8 cellular contexts compared by ENCODE assay signal in the genomic region with DNA sequence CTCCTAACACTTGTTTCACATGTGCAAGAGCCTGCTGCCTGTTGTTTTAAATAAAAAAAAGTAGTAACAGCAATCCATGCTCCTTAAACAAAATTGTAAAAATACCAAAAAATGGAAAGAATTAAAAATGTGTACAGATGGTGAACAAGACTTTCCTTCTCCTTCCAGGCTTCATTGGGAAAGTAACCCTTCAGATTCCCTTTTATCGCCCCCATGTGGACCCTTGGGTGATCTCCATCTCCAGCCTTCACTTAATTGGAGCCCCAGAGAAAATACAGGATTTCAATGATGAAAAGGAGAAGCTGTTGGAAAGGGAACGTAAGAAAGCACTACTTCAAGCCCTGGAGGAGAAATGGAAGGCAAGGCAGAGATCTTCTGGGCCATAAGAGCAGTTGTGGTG. TPM values are rescaled to one million over a fixed set of nuclear protein-coding genes. Genes with fewer than 3 reads are reported as not detected.
DNase-seq lines count a peak whose midpoint lies in the region; FAIRE-seq and TF ChIP-seq lines count a peak whose summit lies in the region.

No MANE protein-coding gene starts in this region.

- H3K36me3 ChIP-seq in WERI-Rb-1 (peaks cover 18% of the 10 kb centered on the region), uterus (no peaks in the 10 kb centered on the region)

- H3K4me3 ChIP-seq in WERI-Rb-1 (ENCODE audit: low read depth, low read length): no peak overlapping the region
- H3K4me3 ChIP-seq in uterus: no peak overlapping the region

- TF ChIP-seq POLR2A in uterus (IDR thresholded peaks at IDR 0.05): no peak

- peak overlapping the region; percentile 9; the same call in 1 of the 2 replicates for H3K27ac ChIP-seq in C4-2B
- H3K27ac ChIP-seq in WERI-Rb-1: no peak overlapping the region
- H3K27ac ChIP-seq in uterus: no peak overlapping the region

- TF ChIP-seq CTCF in C4-2B (conservative IDR thresholded peaks at IDR 0.05) (no peak; the same call in 1 of the 2 replicates), GM13977 (IDR thresholded peaks at IDR 0.05; ENCODE audit: extremely low read depth, insufficient read depth, missing control alignments) (peak; percentile 46), WERI-Rb-1 (IDR thresholded peaks at IDR 0.05; ENCODE audit: low read depth, low read length) (peak; percentile 35), uterus (IDR thresholded peaks at IDR 0.05) (peak in 1 of 4 experiments; percentile 7)

- DNase-seq in GM13977 (ENCODE audit: low spot score) (no peak), WERI-Rb-1 (peak; percentile 14), iPS-NIHi7 (ENCODE audit: extremely low spot score) (peak; percentile 67), GF-D8 (lab: John Stamatoyannopoulos, UW) (no peak), frontal cortex (ENCODE audit: low spot score in 2 of 2) (no peak), uterus (no peak), kidney tubule cell (ENCODE audit: low spot score) (no peak)

- intact Hi-C loops in uterus (cut with DNase I; ENCODE audit: low total_unique reads): no loop called here

- FAIRE-seq in frontal cortex (lab: Jason Lieb, UNC): no peak

- in situ Hi-C loops in GM13977 (cut with MboI; ENCODE audit: low pct_unique_long_range_greater_than_20kb, low sequenced_read_pairs, unreplicated experiment): no loop called here

- H3K27me3 ChIP-seq in WERI-Rb-1 (ENCODE audit: insufficient read depth, low read depth, severe bottlenecking) (no peaks in the 10 kb centered on the region), uterus (no peaks in the 10 kb centered on the region)

- H3K9me3 ChIP-seq in WERI-Rb-1 (ENCODE audit: severe bottlenecking): no peaks in the 10 kb centered on the region
- H3K9me3 ChIP-seq in uterus: no peaks in the 10 kb centered on the region

- no peaks in the 10 kb centered on the region for H3K4me1 ChIP-seq in uterus

RNA-seq across cellular contexts. Expression of a gene that starts 14.2 kb away (rescaled TPM):
- total RNA-seq in frontal cortex (34.6 TPM), uterus (100 to 1,000 TPM in 1 of 4 donors, 10 to 100 TPM in 3; 33.2 to 115 (median 56.5) TPM)

Comparison
In these comparisons a context has a peak if more than half of its experiments do, and no peak if none do; other contexts are left out.
1. DNase-seq: peak in WERI-Rb-1 (single experiment) and iPS-NIHi7 (single experiment); none in GM13977 (single experiment), GF-D8 (single experiment), frontal cortex (0 of 2), uterus (0 of 2) and kidney tubule cell (single experiment).